Comparison of ENCODE assay signal across 7 cellular contexts in the genomic region with DNA sequence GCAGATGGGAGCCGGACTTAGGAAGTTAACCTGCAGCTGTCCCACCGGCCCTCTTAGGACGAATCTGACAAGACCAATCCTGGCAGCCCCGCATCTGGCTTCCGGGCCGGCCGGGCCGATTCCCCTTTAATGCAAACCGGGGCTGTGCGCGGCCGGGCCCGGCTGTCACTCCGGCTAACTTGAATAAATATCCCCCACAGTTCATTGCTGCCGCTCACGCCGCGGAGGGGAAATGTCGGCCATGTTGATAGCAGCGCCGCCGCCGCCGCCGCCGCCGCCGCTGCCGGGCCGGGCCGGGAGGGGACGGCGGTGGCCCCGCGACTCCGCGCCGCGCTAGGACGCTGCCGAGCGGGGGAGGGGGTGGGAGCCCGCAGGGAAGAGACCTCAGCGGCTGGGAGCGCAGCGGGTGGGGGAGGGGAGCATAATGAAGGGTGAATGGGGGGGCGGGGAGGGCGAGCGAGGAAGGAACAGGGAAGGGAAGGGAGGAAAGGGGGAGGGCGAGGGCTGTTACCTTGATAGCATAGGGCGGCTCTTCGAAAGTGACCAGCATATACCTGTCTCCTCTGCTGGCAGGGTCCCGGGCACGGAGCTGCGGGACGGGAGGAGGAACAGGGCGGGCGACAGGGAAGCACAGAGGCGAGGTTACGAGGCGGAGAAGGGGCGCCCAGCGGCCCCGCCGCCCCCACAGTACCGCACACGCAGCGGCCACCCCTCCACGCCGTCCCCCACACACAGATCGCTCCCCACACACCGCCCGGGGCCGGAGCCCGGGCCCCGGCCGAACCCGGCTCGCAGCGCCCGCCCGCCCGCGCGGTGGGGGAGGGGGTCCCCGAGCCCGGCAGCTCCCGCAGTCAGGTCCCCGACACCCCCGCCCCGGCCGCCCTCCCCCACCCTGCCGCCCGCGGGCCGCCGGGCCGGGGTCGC. TPM values are rescaled to one million over a fixed set of nuclear protein-coding genes. Genes with fewer than 3 reads are reported as not detected.
DNase-seq lines count a peak whose midpoint lies in the region; ATAC-seq, FAIRE-seq and TF ChIP-seq lines count a peak whose summit lies in the region.

No MANE protein-coding gene starts in this region.

- TF ChIP-seq CTCF in WTC11 (IDR thresholded peaks at IDR 0.05) (no peak), bronchial epithelial cell (IDR thresholded peaks at IDR 0.05; ENCODE audit: insufficient read depth, low read length, severe bottlenecking) (no peak)

- H3K36me3 ChIP-seq in bronchial epithelial cell (ENCODE audit: control insufficient read depth, insufficient read depth, low read length) = peaks cover 12% of the 10 kb centered on the region

- H3K27ac Mint-ChIP-seq in WTC11 = 0 out of 2 replicates have a peak overlapping the region, but pooled peaks have one; percentile 63

- H3K4me3 ChIP-seq in bronchial epithelial cell (ENCODE audit: low read depth, low read length) = peak overlapping the region; percentile 90

- H3K4me1 Mint-ChIP-seq in WTC11 = peaks cover 27% of the 10 kb centered on the region

- no peaks in the 10 kb centered on the region for H3K27me3 ChIP-seq in bronchial epithelial cell (ENCODE audit: control insufficient read depth, insufficient read depth, low read length)

- no peaks in the 10 kb centered on the region; the same call in 1 of the 2 replicates for H3K27me3 Mint-ChIP-seq in WTC11 (ENCODE audit: low read depth)

- peak overlapping the region; percentile 83 for H3K4me3 Mint-ChIP-seq in WTC11

- FAIRE-seq in bronchial epithelial cell (lab: Jason Lieb, UNC) = no peak

- CTCF ChIA-PET in WTC11 (lab: Charles Lee) = interaction anchor here (0.6 kb wide), 1 partner anchor 316 kb away, joined by 3 read pairs; no protein-coding TSS in a partner anchor

- POLR2A ChIA-PET in WTC11 (lab: Charles Lee) = interaction anchor here (1.5 kb wide), 1 partner anchor 134 kb away, joined by 11 read pairs; no protein-coding TSS in a partner anchor

- DNase-seq in NCI-H2171 (lab: John Stamatoyannopoulos, UW) = peak; percentile 53
- peak; percentile 83 for DNase-seq in WTC11 (ENCODE audit: low spot score)
- DNase-seq in bronchial epithelial cell (ENCODE audit: low read depth) = peak; percentile 33
- DNase-seq in iris pigment epithelial cell (ENCODE audit: low read depth) = peak; percentile 75
- DNase-seq in stimulated activated CD4-positive, alpha-beta T cell treated with anti-CD3 and anti-CD28 coated beads, Interleukin-12 subunit alpha, Interleukin-12 subunit beta, amount 100 ng/mL, for 24 hours (ENCODE audit: low read depth in 2 of 2) = peak; percentile 64 to 67

- H3K36me3 Mint-ChIP-seq in WTC11 = peaks cover 48% of the 10 kb centered on the region

- peak; percentile 35 for ATAC-seq in GM18511 (IDR thresholded peaks at IDR 0.05; ENCODE audit: unreplicated experiment)
- ATAC-seq in HG02943 (IDR thresholded peaks at IDR 0.05; ENCODE audit: low read depth, unreplicated experiment) = peak; percentile 37
- ATAC-seq in WTC11 = peak; percentile 13

- H3K9me3 Mint-ChIP-seq in WTC11 = peaks cover 14% of the 10 kb centered on the region

TF ChIP-seq in WTC11, 78 proteins besides CTCF, POLR2A, EP300 and RAD21 (continues in another document):
- no peak for TF ChIP-seq E2F1 (CRISPR knock-in tag; IDR thresholded peaks at IDR 0.05)
- no peak for TF ChIP-seq TEAD1 (CRISPR knock-in tag; IDR thresholded peaks at IDR 0.05)
- no peak for TF ChIP-seq ZNF423 (CRISPR knock-in tag; IDR thresholded peaks at IDR 0.05)
- no peak for TF ChIP-seq ZNF263 (CRISPR knock-in tag; IDR thresholded peaks at IDR 0.05; ENCODE audit: low read depth)
- TF ChIP-seq USF2 (CRISPR knock-in tag; IDR thresholded peaks at IDR 0.05) = no peak
- TF ChIP-seq, protein P1, sequence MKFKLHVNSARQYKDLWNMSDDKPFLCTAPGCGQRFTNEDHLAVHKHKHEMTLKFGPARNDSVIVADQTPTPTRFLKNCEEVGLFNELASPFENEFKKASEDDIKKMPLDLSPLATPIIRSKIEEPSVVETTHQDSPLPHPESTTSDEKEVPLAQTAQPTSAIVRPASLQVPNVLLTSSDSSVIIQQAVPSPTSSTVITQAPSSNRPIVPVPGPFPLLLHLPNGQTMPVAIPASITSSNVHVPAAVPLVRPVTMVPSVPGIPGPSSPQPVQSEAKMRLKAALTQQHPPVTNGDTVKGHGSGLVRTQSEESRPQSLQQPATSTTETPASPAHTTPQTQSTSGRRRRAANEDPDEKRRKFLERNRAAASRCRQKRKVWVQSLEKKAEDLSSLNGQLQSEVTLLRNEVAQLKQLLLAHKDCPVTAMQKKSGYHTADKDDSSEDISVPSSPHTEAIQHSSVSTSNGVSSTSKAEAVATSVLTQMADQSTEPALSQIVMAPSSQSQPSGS (CRISPR knock-in tag; IDR thresholded peaks at IDR 0.05; ENCODE audit: borderline replicate concordance, low read depth) = no peak
- 0 out of 2 replicates have a peak, but pooled peaks have one; percentile 29 for TF ChIP-seq SP1 (CRISPR knock-in tag; conservative IDR thresholded peaks at IDR 0.05)
- no peak for TF ChIP-seq GRHL2 (CRISPR knock-in tag; IDR thresholded peaks at IDR 0.05; ENCODE audit: insufficient replicate concordance, severe bottlenecking)
- no peak for TF ChIP-seq MXD4 (CRISPR knock-in tag; IDR thresholded peaks at IDR 0.05; ENCODE audit: borderline replicate concordance)
- TF ChIP-seq FOXP1 (CRISPR knock-in tag; IDR thresholded peaks at IDR 0.05; ENCODE audit: borderline replicate concordance) = 0 out of 2 replicates have a peak, but pooled peaks have one; percentile 27
- TF ChIP-seq ZNF219 (CRISPR knock-in tag; IDR thresholded peaks at IDR 0.05; ENCODE audit: borderline replicate concordance) = no peak
- no peak for TF ChIP-seq NR1H2 (CRISPR knock-in tag; IDR thresholded peaks at IDR 0.05)
- 0 out of 2 replicates have a peak, but pooled peaks have one; percentile 4 for TF ChIP-seq HMGXB4 (CRISPR knock-in tag; IDR thresholded peaks at IDR 0.05)
- TF ChIP-seq, protein P2, sequence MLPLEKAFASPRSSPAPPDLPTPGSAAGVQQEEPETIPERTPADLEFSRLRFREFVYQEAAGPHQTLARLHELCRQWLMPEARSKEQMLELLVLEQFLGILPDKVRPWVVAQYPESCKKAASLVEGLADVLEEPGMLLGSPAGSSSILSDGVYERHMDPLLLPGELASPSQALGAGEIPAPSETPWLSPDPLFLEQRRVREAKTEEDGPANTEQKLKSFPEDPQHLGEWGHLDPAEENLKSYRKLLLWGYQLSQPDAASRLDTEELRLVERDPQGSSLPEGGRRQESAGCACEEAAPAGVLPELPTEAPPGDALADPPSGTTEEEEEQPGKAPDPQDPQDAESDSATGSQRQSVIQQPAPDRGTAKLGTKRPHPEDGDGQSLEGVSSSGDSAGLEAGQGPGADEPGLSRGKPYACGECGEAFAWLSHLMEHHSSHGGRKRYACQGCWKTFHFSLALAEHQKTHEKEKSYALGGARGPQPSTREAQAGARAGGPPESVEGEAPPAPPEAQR (CRISPR knock-in tag; IDR thresholded peaks at IDR 0.05) = no peak
- TF ChIP-seq SMAD4 (CRISPR knock-in tag; IDR thresholded peaks at IDR 0.05) = no peak

RNA-seq across cellular contexts. Expression of gene INTS6, which starts 1.1 kb away (rescaled TPM):
- total RNA-seq in WTC11 (2021) (27.2 to 40.4 TPM (median 35.7 TPM) in 3 replicates), bronchial epithelial cell (44.5 and 68.7 TPM in 2 replicates)

Comparison
In these comparisons a context has a peak if more than half of its experiments do, and no peak if none do; other contexts are left out.
1. Peak in every context shown above with its lines: DNase-seq, ATAC-seq and H3K4me3 ChIP-seq.
2. DNase-seq: peak in every context shown above with its lines; median percentile 83 in WTC11; 75 in iris pigment epithelial cell; 66 in stimulated activated CD4-positive, alpha-beta T cell treated with anti-CD3 and anti-CD28 coated beads, Interleukin-12 subunit alpha, Interleukin-12 subunit beta, amount 100 ng/mL, for 24 hours; 53 in NCI-H2171; 33 in bronchial epithelial cell.